16 cellular contexts compared by ENCODE assay signal in the genomic region with DNA sequence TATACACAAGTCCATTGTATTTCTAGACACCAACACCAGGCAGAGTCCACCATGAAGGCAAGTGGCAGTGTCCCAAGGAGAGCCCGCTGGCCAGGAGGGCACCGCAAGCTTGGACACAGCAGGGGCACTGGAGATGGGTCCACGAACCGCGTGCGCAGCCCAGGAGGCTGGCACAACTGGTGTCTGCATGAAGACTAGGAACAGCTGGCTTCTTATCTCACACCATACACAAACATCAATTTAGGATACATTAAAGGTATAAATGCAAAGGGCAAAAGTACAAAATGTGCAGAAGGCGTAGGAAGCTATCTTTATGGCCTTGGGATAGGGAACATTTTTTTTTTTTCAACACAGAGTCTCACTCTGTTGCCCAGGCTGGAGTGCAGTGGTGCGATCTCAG. TPM values are rescaled to one million over a fixed set of nuclear protein-coding genes. Genes with fewer than 3 reads are reported as not detected.
DNase-seq lines count a peak whose midpoint lies in the region; ATAC-seq and TF ChIP-seq lines count a peak whose summit lies in the region.
"Had no signal": no experiment of that assay in that cellular context is flagged by ENCODE, and none has a peak within 500 bp of the region (broad histone marks: within the 10 kb centered on the region; RNA-seq: fewer than 3 reads in every experiment).

No MANE protein-coding gene starts in this region.

- H3K9ac ChIP-seq in SK-N-SH = no peak overlapping the region
- peak overlapping the region in 1 of 2 donors; percentile 48 for H3K9ac ChIP-seq in colonic mucosa (ENCODE audit: low read depth in 2 of 2, low read length in 2 of 2)

- H3K27me3 Mint-ChIP-seq in CD8-positive, alpha-beta memory T cell = no peaks in the 10 kb centered on the region
- H3K27me3 Mint-ChIP-seq in natural killer cell treated with Interleukin-12 subunit alpha and Interleukin-12 subunit beta and Interleukin-15 and Interleukin-18, amount 100 ng/mL, for 72 hours = no peaks in the 10 kb centered on the region

- POLR2A ChIA-PET in SK-N-SH (lab: Yijun Ruan, JAX) = no interaction called here
- POLR2A ChIA-PET in CD8-positive, alpha-beta memory T cell (lab: Charles Lee) = no interaction called here

- H3K4me1 Mint-ChIP-seq in CD8-positive, alpha-beta memory T cell = peaks cover 15 to 84% (median 63%) of the 10 kb centered on the region in 3 donors
- peaks cover 70 to 75% of the 10 kb centered on the region in 2 donors for H3K4me1 Mint-ChIP-seq in natural killer cell treated with Interleukin-12 subunit alpha and Interleukin-12 subunit beta and Interleukin-15 and Interleukin-18, amount 100 ng/mL, for 72 hours (ENCODE audit: low read depth in 2 of 2)

- no peaks in the 10 kb centered on the region for H3K9me2 ChIP-seq in SK-N-SH

- no peak for TF ChIP-seq CTCF in SK-N-SH (IDR thresholded peaks at IDR 0.05)
- no peak for TF ChIP-seq CTCF in colonic mucosa (IDR thresholded peaks at IDR 0.05)

- H3F3A ChIP-seq in SK-N-SH (replicated peaks; ENCODE audit: insufficient read depth) = peaks cover 9% of the 10 kb centered on the region

- H3K27ac Mint-ChIP-seq in CD8-positive, alpha-beta memory T cell = peak overlapping the region; percentile 10 to 80 (median 54)
- peak overlapping the region; percentile 3 to 5 for H3K27ac Mint-ChIP-seq in natural killer cell treated with Interleukin-12 subunit alpha and Interleukin-12 subunit beta and Interleukin-15 and Interleukin-18, amount 100 ng/mL, for 72 hours

- H3K4me3 ChIP-seq in SK-N-SH (ENCODE audit: low read depth in 2 of 2, low read length in 1 of 2) (no peak overlapping the region), colonic mucosa (no peak overlapping the region), MG63 (no peak overlapping the region), SJCRH30 (no peak overlapping the region)
- no peak overlapping the region for H3K4me3 ChIP-seq in CD8-positive, alpha-beta memory T cell (ENCODE audit: low read length)
- H3K4me3 ChIP-seq: left lung, sigmoid colon had no signal

- CTCF ChIA-PET in SK-N-SH (lab: Yijun Ruan, JAX) = interaction anchor here (1.1 kb wide), 1 partner anchor 14 kb away, joined by 3 read pairs; no protein-coding TSS in a partner anchor
- CTCF ChIA-PET in CD8-positive, alpha-beta memory T cell (lab: Charles Lee) = interaction anchor here (1.3 to 1.6 kb wide), 2 partner anchors 36 to 71 kb away, joined by 3 to 4 read pairs; no protein-coding TSS in a partner anchor

- H3K4me3 Mint-ChIP-seq in CD8-positive, alpha-beta memory T cell = peak overlapping the region in 3 of 7 donors; percentile 9 to 32 (median 29)
- peak overlapping the region; percentile 42 for H3K4me3 Mint-ChIP-seq in natural killer cell treated with Interleukin-12 subunit alpha and Interleukin-12 subunit beta and Interleukin-15 and Interleukin-18, amount 100 ng/mL, for 72 hours

- peaks cover 0 to 3% of the 10 kb centered on the region in 2 experiments for H3K36me3 ChIP-seq in SK-N-SH (replicated peaks in 1 of 2; ENCODE audit: control insufficient read depth in 1 of 2, insufficient read depth in 2 of 2, low read length in 1 of 2)
- H3K36me3 ChIP-seq in CD8-positive, alpha-beta memory T cell (ENCODE audit: insufficient read depth, low read length) = no peaks in the 10 kb centered on the region
- H3K36me3 ChIP-seq in colonic mucosa = no peaks in the 10 kb centered on the region
- peaks cover 5% of the 10 kb centered on the region; the same call in 1 of the 2 replicates for H3K36me3 ChIP-seq in MG63
- H3K36me3 ChIP-seq in SJCRH30 = peaks cover 16% of the 10 kb centered on the region
- H3K36me3 ChIP-seq: left lung, sigmoid colon had no signal

- peaks cover 100% of the 10 kb centered on the region for H3K79me2 ChIP-seq in SK-N-SH (ENCODE audit: insufficient read depth)

- H4K20me1 ChIP-seq in SK-N-SH (ENCODE audit: insufficient read depth) = peaks cover 100% of the 10 kb centered on the region

- WGBS in SK-N-SH (ENCODE audit: low lambda C conversion rate) = 94% methylated on average over 7 of the region's 8 CpGs

- H3K9me3 Mint-ChIP-seq in CD8-positive, alpha-beta memory T cell = peaks cover 0 to 3% (median 0%) of the 10 kb centered on the region in 5 donors
- H3K9me3 Mint-ChIP-seq in natural killer cell treated with Interleukin-12 subunit alpha and Interleukin-12 subunit beta and Interleukin-15 and Interleukin-18, amount 100 ng/mL, for 72 hours = no peaks in the 10 kb centered on the region

- intact Hi-C loops in colonic mucosa (cut with DNase I) = no loop called here

- peaks cover 10 to 36% of the 10 kb centered on the region in 2 experiments; a peak in 3 of 4 replicates for H3K4me1 ChIP-seq in SK-N-SH (ENCODE audit: control insufficient read depth in 1 of 2, insufficient read depth in 2 of 2, low read depth in 1 of 2, low read length in 1 of 2)
- H3K4me1 ChIP-seq in CD8-positive, alpha-beta memory T cell (ENCODE audit: insufficient read depth, low read length) = peaks cover 94% of the 10 kb centered on the region
- peaks cover 26% of the 10 kb centered on the region for H3K4me1 ChIP-seq in colonic mucosa
- peaks cover 11% of the 10 kb centered on the region for H3K4me1 ChIP-seq in SJCRH30

- H2AFZ ChIP-seq in SK-N-SH (ENCODE audit: low read depth) = no peak overlapping the region

- H3K9me3 ChIP-seq in SK-N-SH (no peaks in the 10 kb centered on the region), colonic mucosa (no peaks in the 10 kb centered on the region), MG63 (no peaks in the 10 kb centered on the region), SJCRH30 (replicated peaks) (no peaks in the 10 kb centered on the region)
- no peaks in the 10 kb centered on the region for H3K9me3 ChIP-seq in CD8-positive, alpha-beta memory T cell (ENCODE audit: low read length)
- H3K9me3 ChIP-seq: left lung, sigmoid colon had no signal

- no peak for TF ChIP-seq EP300 in SK-N-SH (IDR thresholded peaks at IDR 0.05; ENCODE audit: borderline replicate concordance in 1 of 2, low read depth in 1 of 2, low read length in 1 of 2)

- peaks cover 0 to 33% (median 10%) of the 10 kb centered on the region in 3 donors for H3K36me3 Mint-ChIP-seq in CD8-positive, alpha-beta memory T cell
- H3K36me3 Mint-ChIP-seq in natural killer cell treated with Interleukin-12 subunit alpha and Interleukin-12 subunit beta and Interleukin-15 and Interleukin-18, amount 100 ng/mL, for 72 hours = no peaks in the 10 kb centered on the region

- H3K27ac ChIP-seq in SK-N-SH (ENCODE audit: low read depth in 2 of 2, low read length in 1 of 2) (no peak overlapping the region), colonic mucosa (no peak overlapping the region), SJCRH30 (no peak overlapping the region)
- H3K27ac ChIP-seq in CD8-positive, alpha-beta memory T cell (ENCODE audit: low read depth, low read length) = no peak overlapping the region
- H3K27ac ChIP-seq: 22Rv1, epithelial cell of prostate, left lung, sigmoid colon had no signal

- H3K27me3 ChIP-seq in SK-N-SH (ENCODE audit: insufficient read depth) = no peaks in the 10 kb centered on the region
- H3K27me3 ChIP-seq in CD8-positive, alpha-beta memory T cell (ENCODE audit: insufficient read depth, low read length, poor library complexity, severe bottlenecking) = no peaks in the 10 kb centered on the region
- H3K27me3 ChIP-seq in colonic mucosa = no peaks in the 10 kb centered on the region
- H3K27me3 ChIP-seq in MG63 = no peaks in the 10 kb centered on the region
- H3K27me3 ChIP-seq in SJCRH30 = no peaks in the 10 kb centered on the region
- H3K27me3 ChIP-seq: left lung, sigmoid colon had no signal

- ATAC-seq in SK-N-SH treated with all-trans-retinoic acid at 6 μM for 48 hours = no peak
- no peak for ATAC-seq in natural killer cell treated with Interleukin-12 subunit alpha and Interleukin-12 subunit beta and Interleukin-15 and Interleukin-18, amount 100 ng/mL, for 72 hours
- ATAC-seq: left lung had no signal

- no peak for TF ChIP-seq RAD21 in SK-N-SH (IDR thresholded peaks at IDR 0.05; ENCODE audit: low read length)

- H3K4me2 ChIP-seq in SK-N-SH = no peak overlapping the region

- DNase-seq in SK-N-SH (peak; percentile 52), colonic mucosa (peak; percentile 41), SHP77 treated with DMSO at 0.1 percent for 48 hours (lab: John Stamatoyannopoulos, UW) (no peak), MG63 (no peak), SJCRH30 (no peak)
- DNase-seq in CD8-positive, alpha-beta memory T cell = no peak
- DNase-seq in natural killer cell treated with Interleukin-12 subunit alpha and Interleukin-12 subunit beta and Interleukin-15 and Interleukin-18, amount 100 ng/mL, for 72 hours (ENCODE audit: low spot score) = no peak
- DNase-seq: activated CD8-positive, alpha-beta memory T cell treated with anti-CD3 and anti-CD28 coated beads, Interleukin-2, amount 50 U/mL, for 4 hours; activated effector memory CD4-positive, alpha-beta T cell treated with anti-CD3 and anti-CD28 coated beads, Interleukin-2, amount 50 U/mL, for 16 hours; left lung; MV-4-11; NCI-H187 treated with DMSO at 0.1 percent for 48 hours; sigmoid colon had no signal

TF ChIP-seq in SK-N-SH treated with all-trans-retinoic acid at 6 μM for 48 hours, 23 proteins besides CTCF, POLR2A, EP300 and RAD21 (continues in another document):
- no peak for TF ChIP-seq ISL1 (CRISPR knock-in tag; IDR thresholded peaks at IDR 0.05)
- no peak for TF ChIP-seq ZNF565 (CRISPR knock-in tag; conservative IDR thresholded peaks at IDR 0.05; ENCODE audit: low read depth)

RNA-seq across cellular contexts. Expression of gene ANKRD11, which starts 52.4 kb away (rescaled TPM):
- 31.1 and 50.2 TPM in 2 replicates for polyA plus RNA-seq in SK-N-SH (2012; rRNA removed)
- polyA plus RNA-seq in SK-N-SH (2012; cell fraction: cytosol; rRNA removed) = 35.1 and 42.0 TPM in 2 replicates
- 122 and 132 TPM in 2 replicates for polyA plus RNA-seq in SK-N-SH (2012; cell fraction: nucleus; rRNA removed)
- 100 to 1,000 TPM; 130 to 150 TPM for total RNA-seq in CD8-positive, alpha-beta memory T cell
- polyA plus RNA-seq in CD8-positive, alpha-beta memory T cell = 39.8 TPM
- total RNA-seq in colonic mucosa = 100 to 1,000 TPM in 1 of 2 donors, 10 to 100 TPM in 1; 69.4 to 129 TPM
- 100 to 1,000 TPM; 197 to 320 TPM for total RNA-seq in natural killer cell treated with Interleukin-12 subunit alpha and Interleukin-12 subunit beta and Interleukin-15 and Interleukin-18, amount 100 ng/mL, for 72 hours
- total RNA-seq in MG63 (2014; rRNA removed; shearing (Covaris generic); ENCODE audit: low replicate concordance) = 54.3 and 98.9 TPM in 2 replicates
- 105 and 116 TPM in 2 replicates for total RNA-seq in SJCRH30 (2014; rRNA removed; shearing (Covaris generic))

Comparison
In these comparisons a context has a peak if more than half of its experiments do, and no peak if none do; other contexts are left out.
1. DNase-seq: peak in SK-N-SH (single experiment) and colonic mucosa (single experiment); none in CD8-positive, alpha-beta memory T cell (0 of 5), natural killer cell treated with Interleukin-12 subunit alpha and Interleukin-12 subunit beta and Interleukin-15 and Interleukin-18, amount 100 ng/mL, for 72 hours (single experiment), SHP77 treated with DMSO at 0.1 percent for 48 hours (single experiment), MG63 (single experiment) and SJCRH30 (0 of 2).